Comparison of ENCODE assay signal across 8 cellular contexts in genomic region chr10:7525314-7526016, GRCh38.
A peak's percentile ranks its signal among the peaks of the same experiment; 100 is the strongest.
DNase-seq lines count a peak whose midpoint lies in the region; ATAC-seq, FAIRE-seq and TF ChIP-seq lines count a peak whose summit lies in the region.

No MANE protein-coding gene starts in this region.

- H2BK12ac ChIP-seq in trophoblast cell (ENCODE audit: low read length): no peak overlapping the region

- peaks cover 12% of the 10 kb centered on the region for H3K27me3 Mint-ChIP-seq in activated T-helper 2 cell treated with anti-CD3 and anti-CD28 coated beads, Interferon-gamma antibody, Interleukin-2, Interleukin-4, amounts not matched to agents 10 μg/mL and 5 μg/mL and 100 μg/mL, durations not matched to agents 14 hours and 24 hours and 36 hours (ENCODE audit: low read depth)

- no CpG with 5 or more reads among the region's 16 CpGs for WGBS in trophoblast cell (ENCODE audit: extremely low coverage, insufficient coverage, insufficient read length)

- H3K4me2 ChIP-seq in OCI-LY1 (ENCODE audit: low read length): peak overlapping the region; percentile 45
- H3K4me2 ChIP-seq in trophoblast cell (ENCODE audit: low read length): no peak overlapping the region

- H2AFZ ChIP-seq in OCI-LY1 (ENCODE audit: low read length): peak overlapping the region; percentile 6; the same call in 1 of the 2 replicates
- H2AFZ ChIP-seq in trophoblast cell (ENCODE audit: insufficient read depth, low read length, poor library complexity): no peak overlapping the region

- H3K4me1 ChIP-seq in OCI-LY1 (ENCODE audit: insufficient read depth, low read length, severe bottlenecking) (peaks cover 14% of the 10 kb centered on the region), trophoblast cell (ENCODE audit: control insufficient read depth in 1 of 2, insufficient read depth in 2 of 2, low read length in 2 of 2) (no peaks in the 10 kb centered on the region)

- H3K79me1 ChIP-seq in trophoblast cell (ENCODE audit: low read length): no peaks in the 10 kb centered on the region

- no peak overlapping the region for H2BK5ac ChIP-seq in trophoblast cell (ENCODE audit: low read depth, low read length, poor library complexity)

- no peak overlapping the region for H4K12ac ChIP-seq in trophoblast cell (ENCODE audit: low read depth, low read length)

- no peaks in the 10 kb centered on the region for H3K79me2 ChIP-seq in OCI-LY1 (ENCODE audit: insufficient read depth, low read length)
- no peaks in the 10 kb centered on the region for H3K79me2 ChIP-seq in trophoblast cell (ENCODE audit: control insufficient read depth, insufficient read depth, low read length, poor library complexity)

- no peak overlapping the region for H4K8ac ChIP-seq in trophoblast cell (ENCODE audit: low read depth, low read length)

- no peak overlapping the region for H3K23ac ChIP-seq in trophoblast cell (ENCODE audit: low read length)

- ATAC-seq in GM19351 (IDR thresholded peaks at IDR 0.05; ENCODE audit: unreplicated experiment) (peak; percentile 82), HG03575 (IDR thresholded peaks at IDR 0.05; ENCODE audit: extremely low read depth, insufficient number of reproducible peaks, low FRiP score, unreplicated experiment) (peak; percentile 64)

- H3K9me3 ChIP-seq in OCI-LY1 (ENCODE audit: low read length) (peaks cover 3% of the 10 kb centered on the region; the same call in 1 of the 2 replicates), trophoblast cell (ENCODE audit: insufficient read depth, low read depth, low read length) (peaks cover 2% of the 10 kb centered on the region)

- DNase-seq in DMS 273 (lab: John Stamatoyannopoulos, UW; ENCODE audit: unreplicated experiment) (peak; percentile 76), frontal cortex (ENCODE audit: low spot score in 2 of 2) (peak; percentile 82 to 86), trophoblast cell (peak; percentile 69 to 90), posterior vena cava (ENCODE audit: low spot score) (no peak)
- peak; percentile 47 for DNase-seq in activated T-helper 2 cell treated with anti-CD3 and anti-CD28 coated beads, Interferon-gamma antibody, Interleukin-2, Interleukin-4, amounts not matched to agents 10 μg/mL and 5 μg/mL and 100 μg/mL, durations not matched to agents 14 hours and 24 hours and 36 hours (ENCODE audit: low spot score)

- H3K36me3 ChIP-seq in OCI-LY1 (ENCODE audit: insufficient read depth, low read length) (no peaks in the 10 kb centered on the region), trophoblast cell (ENCODE audit: control insufficient read depth in 1 of 2, insufficient read depth in 2 of 2, low read length in 2 of 2) (no peaks in the 10 kb centered on the region)

- no peaks in the 10 kb centered on the region for H3K36me3 Mint-ChIP-seq in activated T-helper 2 cell treated with anti-CD3 and anti-CD28 coated beads, Interferon-gamma antibody, Interleukin-2, Interleukin-4, amounts not matched to agents 10 μg/mL and 5 μg/mL and 100 μg/mL, durations not matched to agents 14 hours and 24 hours and 36 hours (ENCODE audit: low read depth)

- peaks cover 18% of the 10 kb centered on the region for H3K4me1 Mint-ChIP-seq in activated T-helper 2 cell treated with anti-CD3 and anti-CD28 coated beads, Interferon-gamma antibody, Interleukin-2, Interleukin-4, amounts not matched to agents 10 μg/mL and 5 μg/mL and 100 μg/mL, durations not matched to agents 14 hours and 24 hours and 36 hours (ENCODE audit: low read depth)

- no peaks in the 10 kb centered on the region for H3F3A ChIP-seq in OCI-LY1 (ENCODE audit: insufficient read depth, low read length)

- peak; percentile 88 for TF ChIP-seq CTCF in OCI-LY1 (IDR thresholded peaks at IDR 0.05; ENCODE audit: low read length)

- no peak overlapping the region for H3K4ac ChIP-seq in trophoblast cell (ENCODE audit: low read depth, low read length)

- H3K9ac ChIP-seq in OCI-LY1 (ENCODE audit: low read length): peak overlapping the region; percentile 27
- H3K9ac ChIP-seq in trophoblast cell (ENCODE audit: low read length): no peak overlapping the region

- H3K27ac ChIP-seq in OCI-LY1 (ENCODE audit: low read depth, low read length, poor library complexity, severe bottlenecking) (peak overlapping the region; percentile 59), trophoblast cell (ENCODE audit: low read depth, low read length) (no peak overlapping the region)

- no peaks in the 10 kb centered on the region for H3K9me3 Mint-ChIP-seq in activated T-helper 2 cell treated with anti-CD3 and anti-CD28 coated beads, Interferon-gamma antibody, Interleukin-2, Interleukin-4, amounts not matched to agents 10 μg/mL and 5 μg/mL and 100 μg/mL, durations not matched to agents 14 hours and 24 hours and 36 hours

- no peak overlapping the region for H3K4me3 Mint-ChIP-seq in activated T-helper 2 cell treated with anti-CD3 and anti-CD28 coated beads, Interferon-gamma antibody, Interleukin-2, Interleukin-4, amounts not matched to agents 10 μg/mL and 5 μg/mL and 100 μg/mL, durations not matched to agents 14 hours and 24 hours and 36 hours (ENCODE audit: low read depth)

- FAIRE-seq in frontal cortex (lab: Jason Lieb, UNC): peak; percentile 97

- H2AK5ac ChIP-seq in trophoblast cell (ENCODE audit: low read length): no peak overlapping the region

- H3K27ac Mint-ChIP-seq in activated T-helper 2 cell treated with anti-CD3 and anti-CD28 coated beads, Interferon-gamma antibody, Interleukin-2, Interleukin-4, amounts not matched to agents 10 μg/mL and 5 μg/mL and 100 μg/mL, durations not matched to agents 14 hours and 24 hours and 36 hours: no peak overlapping the region

- intact Hi-C loops in activated T-helper 2 cell treated with anti-CD3 and anti-CD28 coated beads, Interferon-gamma antibody, Interleukin-2, Interleukin-4, amounts not matched to agents 10 μg/mL and 5 μg/mL and 100 μg/mL, durations not matched to agents 14 hours and 24 hours and 36 hours (cut with micrococcal nuclease): loop anchor here (1.0 to 5.0 kb wide), 2 partner anchors 162 to 232 kb away; no protein-coding TSS in a partner anchor
- intact Hi-C loops in posterior vena cava (cut with DNase I): loop anchor here (2.0 kb wide), 2 partner anchors 161 to 163 kb away; no protein-coding TSS in a partner anchor

- H3K27me3 ChIP-seq in OCI-LY1 (ENCODE audit: insufficient read depth, low read length) (no peaks in the 10 kb centered on the region), trophoblast cell (ENCODE audit: insufficient read depth, low read length) (peaks cover 3% of the 10 kb centered on the region)

- no peak overlapping the region for H3K14ac ChIP-seq in trophoblast cell (ENCODE audit: low read length)

- no peak overlapping the region for H3K18ac ChIP-seq in trophoblast cell (ENCODE audit: low read length)

- H4K20me1 ChIP-seq in OCI-LY1 (ENCODE audit: insufficient read depth, low read length): no peaks in the 10 kb centered on the region

- peak overlapping the region; percentile 26 for H3K4me3 ChIP-seq in OCI-LY1 (ENCODE audit: low read depth, low read length, poor library complexity, severe bottlenecking)
- H3K4me3 ChIP-seq in trophoblast cell (ENCODE audit: low read depth, low read length): no peak overlapping the region

- no peak overlapping the region for H4K91ac ChIP-seq in trophoblast cell (ENCODE audit: low read depth, low read length)

- H3K9me2 ChIP-seq in OCI-LY1 (ENCODE audit: low read depth, low read length): no peaks in the 10 kb centered on the region

- H2BK120ac ChIP-seq in trophoblast cell (ENCODE audit: insufficient read depth, low read length, poor library complexity): no peak overlapping the region
